ENCODE assay signal across 8 cellular contexts in genomic region chr13:112894673-112895481, GRCh38.
DNase-seq lines count a peak whose midpoint lies in the region; ATAC-seq, FAIRE-seq and TF ChIP-seq lines count a peak whose summit lies in the region.

No MANE protein-coding gene starts in this region.

- peaks cover 5% of the 10 kb centered on the region; the same call in 1 of the 2 replicates for H3K23me2 ChIP-seq in H1 (ENCODE audit: low read depth, low read length)

- no peak overlapping the region for H3K56ac ChIP-seq in H1 (replicated peaks; ENCODE audit: insufficient read length, low read depth, low read length)

- intact Hi-C loops in adrenal gland (cut with DNase I) = no loop called here

- CTCF ChIA-PET in H1 (lab: Charles Lee; ENCODE audit: partially characterized antibody) = interaction anchor here (1.1 to 1.6 kb wide), 3 partner anchors 13 to 133 kb away, joined by 3 read pairs; no protein-coding TSS in a partner anchor

- no peak overlapping the region for H2BK120ac ChIP-seq in H1 (replicated peaks; ENCODE audit: low read depth, low read length)

- TF ChIP-seq RAD21 in H1 (IDR thresholded peaks at IDR 0.05 in 1 of 2, conservative IDR thresholded peaks at IDR 0.05 in 1 of 2; ENCODE audit: low read depth in 2 of 2, low read length in 2 of 2) = no peak

- DNase-seq in H1 (ENCODE audit: low read depth in 1 of 2, low spot score in 2 of 2) = peak in 1 of 2 experiments; percentile 75
- peak; percentile 63 for DNase-seq in natural killer cell treated with Interleukin-12 subunit alpha and Interleukin-12 subunit beta and Interleukin-15 and Interleukin-18, amount 100 ng/mL, for 72 hours (ENCODE audit: low spot score)
- no peak for DNase-seq in adrenal gland
- DNase-seq in HCEC 1CT = no peak
- DNase-seq in midbrain (lab: John Stamatoyannopoulos, UW) = no peak

- peak overlapping the region; percentile 83 for H3K18ac ChIP-seq in H1 (ENCODE audit: extremely low read depth, low read length)

- no peak overlapping the region for H4K5ac ChIP-seq in H1 (ENCODE audit: insufficient read length, low read depth, low read length)

- no peak overlapping the region for H2AK5ac ChIP-seq in H1 (ENCODE audit: low read depth, low read length)

- H3K27ac ChIP-seq in C4-2B (peak overlapping the region; percentile 50), HUES64 (ENCODE audit: low read depth, low read length) (0 out of 2 replicates have a peak overlapping the region, but pooled peaks have one; percentile 10), H1 (ENCODE audit: low read depth, low read length) (no peak overlapping the region), adrenal gland (no peak overlapping the region)

- H4K91ac ChIP-seq in H1 (replicated peaks; ENCODE audit: insufficient read length, low read length) = peak overlapping the region; percentile 19

- H3K4me2 ChIP-seq in H1 (ENCODE audit: insufficient read depth in 1 of 2, low read depth in 2 of 2, low read length in 2 of 2) = peak overlapping the region; percentile 58 to 94

- H2BK12ac ChIP-seq in H1 (ENCODE audit: low read depth, low read length) = peak overlapping the region; percentile 50; the same call in 1 of the 2 replicates

- FAIRE-seq in H1 (lab: Jason Lieb, UNC) = no peak

- peaks cover 0 to 8% of the 10 kb centered on the region in 2 experiments for H4K20me1 ChIP-seq in H1 (replicated peaks in 1 of 2; ENCODE audit: control insufficient read depth in 1 of 2, insufficient read depth in 2 of 2, low read length in 2 of 2)

- peaks cover 2% of the 10 kb centered on the region; the same call in 1 of the 2 replicates for H3K79me1 ChIP-seq in H1 (ENCODE audit: low read depth, low read length)

- no peak overlapping the region for H2AFZ ChIP-seq in H1 (ENCODE audit: low read length)

- peak overlapping the region; percentile 97; the same call in 1 of the 2 replicates for H2BK15ac ChIP-seq in H1 (ENCODE audit: low read length)

- TF ChIP-seq CTCF in C4-2B (conservative IDR thresholded peaks at IDR 0.05) (no peak), H1 (IDR thresholded peaks at IDR 0.05; ENCODE audit: control extremely low read depth in 1 of 3, insufficient read depth in 1 of 3, low read depth in 1 of 3, low read length in 3 of 3) (no peak), adrenal gland (IDR thresholded peaks at IDR 0.05) (no peak)

- no peaks in the 10 kb centered on the region for H3K36me3 ChIP-seq in HUES64 (ENCODE audit: insufficient read depth, low read length)
- H3K36me3 ChIP-seq in H1 (ENCODE audit: control insufficient read depth in 2 of 4, insufficient read depth in 4 of 4, low read length in 3 of 4) = no peaks in the 10 kb centered on the region
- H3K36me3 ChIP-seq in adrenal gland (replicated peaks in 1 of 2) = no peaks in the 10 kb centered on the region

- POLR2A ChIA-PET in H1 (lab: Charles Lee; ENCODE audit: partially characterized antibody) = interaction anchor here (0.6 to 3.5 kb wide), 2 partner anchors 11 to 402 kb away, joined by 3 to 44 read pairs; partner anchors contain the start of gene LAMP1

- H3K4me1 ChIP-seq in HUES64 (ENCODE audit: insufficient read depth, low read length) (peaks cover 46% of the 10 kb centered on the region), H1 (replicated peaks in 1 of 4; ENCODE audit: control insufficient read depth in 3 of 4, insufficient read depth in 4 of 4, low read length in 3 of 4) (peaks cover 7 to 50% (median 41%) of the 10 kb centered on the region in 4 experiments), adrenal gland (replicated peaks in 1 of 2) (peaks cover 6 to 15% of the 10 kb centered on the region in 2 donors)

- no peak overlapping the region for H2BK20ac ChIP-seq in H1 (ENCODE audit: low read length)

- H3K27me3 ChIP-seq in HUES64 (ENCODE audit: insufficient read depth, low read length) (peaks cover 52% of the 10 kb centered on the region), H1 (replicated peaks in 1 of 4; ENCODE audit: control insufficient read depth in 3 of 4, extremely low read depth in 1 of 4, insufficient read depth in 3 of 4, low read length in 3 of 4) (peaks cover 0 to 15% (median 13%) of the 10 kb centered on the region in 4 experiments; a peak in 6 of 7 replicates), adrenal gland (peaks cover 16% of the 10 kb centered on the region)

- no peak overlapping the region for H3K23ac ChIP-seq in H1 (ENCODE audit: insufficient read length)

- H3K4me3 ChIP-seq in HUES64 (ENCODE audit: low read length) (peak overlapping the region; percentile 59), H1 (ENCODE audit: extremely low read depth in 1 of 4, insufficient read depth in 2 of 4, low read depth in 3 of 4, low read length in 4 of 4) (peak overlapping the region; percentile 47 to 72 (median 68)), adrenal gland (peak overlapping the region in 1 of 4 donors; percentile 56)

- no peak overlapping the region for H3K27ac Mint-ChIP-seq in natural killer cell treated with Interleukin-12 subunit alpha and Interleukin-12 subunit beta and Interleukin-15 and Interleukin-18, amount 100 ng/mL, for 72 hours

- H2BK5ac ChIP-seq in H1 (ENCODE audit: low read depth, low read length) = peak overlapping the region; percentile 52; the same call in 1 of the 2 replicates

- H4K8ac ChIP-seq in H1 (ENCODE audit: extremely low read depth, insufficient read depth, low read length) = peak overlapping the region; percentile 78

- H3K9me3 ChIP-seq in HUES64 (ENCODE audit: insufficient read depth, low read depth, low read length) (no peaks in the 10 kb centered on the region), H1 (ENCODE audit: insufficient read depth in 2 of 2, low read depth in 1 of 2, low read length in 1 of 2) (no peaks in the 10 kb centered on the region), adrenal gland (replicated peaks in 1 of 3) (no peaks in the 10 kb centered on the region)

- TF ChIP-seq EP300 in H1 (IDR thresholded peaks at IDR 0.05; ENCODE audit: borderline replicate concordance in 1 of 2, low read depth in 2 of 2, low read length in 2 of 2) = no peak

- no peak overlapping the region for H3K14ac ChIP-seq in H1 (ENCODE audit: insufficient read length)

- H3K9me3 Mint-ChIP-seq in natural killer cell treated with Interleukin-12 subunit alpha and Interleukin-12 subunit beta and Interleukin-15 and Interleukin-18, amount 100 ng/mL, for 72 hours = no peaks in the 10 kb centered on the region

- WGBS in HUES64 = 3% methylated on average over 36 of the region's 36 CpGs
- WGBS in H1 (ENCODE audit: extremely low coverage in 1 of 2, insufficient coverage in 1 of 2, insufficient read length in 1 of 2, insufficient replicate concordance in 2 of 2, low coverage in 1 of 2, low lambda C conversion rate in 2 of 2, missing lambda C conversion rate in 1 of 2), 2 experiments = 33% methylated on average over 36 of the region's 36 CpGs; no CpG with 5 or more reads in 1 of the 2 experiments
- 4 to 20% (median 12%) methylated on average over 10 to 36 of the region's 36 CpGs for WGBS in adrenal gland, 4 donors

- no peaks in the 10 kb centered on the region for H3K36me3 Mint-ChIP-seq in natural killer cell treated with Interleukin-12 subunit alpha and Interleukin-12 subunit beta and Interleukin-15 and Interleukin-18, amount 100 ng/mL, for 72 hours

- H3K4me1 Mint-ChIP-seq in natural killer cell treated with Interleukin-12 subunit alpha and Interleukin-12 subunit beta and Interleukin-15 and Interleukin-18, amount 100 ng/mL, for 72 hours (ENCODE audit: low read depth in 2 of 2) = peaks cover 0 to 8% of the 10 kb centered on the region in 2 donors

- no peak overlapping the region for H3K4me3 Mint-ChIP-seq in natural killer cell treated with Interleukin-12 subunit alpha and Interleukin-12 subunit beta and Interleukin-15 and Interleukin-18, amount 100 ng/mL, for 72 hours

- H3K9ac ChIP-seq in HUES64 (ENCODE audit: low read depth, low read length) (peak overlapping the region; percentile 46), H1 (replicated peaks in 1 of 4; ENCODE audit: extremely low read depth in 1 of 4, low read depth in 3 of 4, low read length in 3 of 4) (peak overlapping the region in 3 of 4 experiments; percentile 25 to 41 (median 36); a peak in 4 of 7 replicates)

- peaks cover 12 to 15% of the 10 kb centered on the region in 2 donors for H3K27me3 Mint-ChIP-seq in natural killer cell treated with Interleukin-12 subunit alpha and Interleukin-12 subunit beta and Interleukin-15 and Interleukin-18, amount 100 ng/mL, for 72 hours

- ATAC-seq in natural killer cell treated with Interleukin-12 subunit alpha and Interleukin-12 subunit beta and Interleukin-15 and Interleukin-18, amount 100 ng/mL, for 72 hours = peak; percentile 29 to 30
- no peak for ATAC-seq in GM19328 (IDR thresholded peaks at IDR 0.05; ENCODE audit: unreplicated experiment)

- H3K4ac ChIP-seq in H1 (replicated peaks; ENCODE audit: insufficient read length, low read depth, low read length) = no peak overlapping the region

- H3K79me2 ChIP-seq in H1 (ENCODE audit: control insufficient read depth in 1 of 2, insufficient read depth in 2 of 2, low read length in 2 of 2) = peaks cover 0 to 3% of the 10 kb centered on the region in 2 experiments; a peak in 1 of 4 replicates

- peak in 1 of 2 experiments; percentile 56; a peak in 1 of 3 replicates for TF ChIP-seq POLR2A in H1 (IDR thresholded peaks at IDR 0.05; ENCODE audit: control extremely low read depth in 1 of 2, low read depth in 2 of 2, low read length in 2 of 2)
- TF ChIP-seq POLR2A in adrenal gland (IDR thresholded peaks at IDR 0.05) = no peak

TF ChIP-seq in H1, 55 proteins besides CTCF, POLR2A, EP300 and RAD21:
- TF ChIP-seq KDM5A (IDR thresholded peaks at IDR 0.05; ENCODE audit: low read length) (no peak), TBP (IDR thresholded peaks at IDR 0.05; ENCODE audit: low read depth, low read length) (peak; percentile 75), POLR2AphosphoS5 (IDR thresholded peaks at IDR 0.05; ENCODE audit: low read depth, low read length) (0 out of 2 replicates have a peak, but pooled peaks have one; percentile 15), TAF1 (IDR thresholded peaks at IDR 0.05; ENCODE audit: low read depth, low read length) (0 out of 2 replicates have a peak, but pooled peaks have one; percentile 16)

Comparison
In these comparisons a context has a peak if more than half of its experiments do, and no peak if none do; other contexts are left out.
1. H3K27ac ChIP-seq: peak in C4-2B (single experiment) and HUES64 (single experiment); none in H1 (single experiment) and adrenal gland (0 of 5).